ENCODE assay signal across 14 cellular contexts in genomic region chr12:16474801-16475200, GRCh38.
DNase-seq lines count a peak whose midpoint lies in the region; ATAC-seq and TF ChIP-seq lines count a peak whose summit lies in the region.
"Had no signal": no experiment of that assay in that cellular context is flagged by ENCODE, and none has a peak within 500 bp of the region (broad histone marks: within the 10 kb centered on the region; RNA-seq: fewer than 3 reads in every experiment).

No MANE protein-coding gene starts in this region.

- H3K4me3 ChIP-seq in left ventricle myocardium inferior, result no peak overlapping the region
- no peak overlapping the region for H3K4me3 ChIP-seq in left lung
- H3K4me3 ChIP-seq: GM12878, GM23248 had no signal

- H3K9me3 ChIP-seq in left ventricle myocardium inferior (replicated peaks) (no peaks in the 10 kb centered on the region), left lung (no peaks in the 10 kb centered on the region)
- H3K9me3 ChIP-seq: Caco-2 had no signal

- DNase-seq in DMS79 treated with DMSO at 0.1 percent for 48 hours (lab: John Stamatoyannopoulos, UW) (peak; percentile 36), DMS79 (lab: John Stamatoyannopoulos, UW) (no peak), left ventricle myocardium superior (no peak), left ventricle myocardium inferior (no peak), left lung (no peak)
- DNase-seq: Caco-2; CD8-positive, alpha-beta T cell; DMS53; GM23248; IMR-90 had no signal

- no peaks in the 10 kb centered on the region for H3K36me3 ChIP-seq in left ventricle myocardium inferior
- H3K36me3 ChIP-seq in left lung, result no peaks in the 10 kb centered on the region

- no peaks in the 10 kb centered on the region for H3K27me3 ChIP-seq in left ventricle myocardium inferior (ENCODE audit: low read depth)
- H3K27me3 ChIP-seq in left lung, result no peaks in the 10 kb centered on the region

- intact Hi-C loops in left ventricle myocardium superior (cut with micrococcal nuclease) (no loop called here), left ventricle myocardium inferior (cut with micrococcal nuclease) (no loop called here), left lung (cut with DNase I) (no loop called here)

- TF ChIP-seq CTCF in left ventricle myocardium inferior (IDR thresholded peaks at IDR 0.05; ENCODE audit: borderline replicate concordance) (no peak), left lung (IDR thresholded peaks at IDR 0.05) (no peak)

- H3K4me1 ChIP-seq in left ventricle myocardium inferior, result no peaks in the 10 kb centered on the region
- peaks cover 0 to 4% of the 10 kb centered on the region in 2 donors for H3K4me1 ChIP-seq in left lung
- H3K4me1 ChIP-seq: Caco-2 had no signal

- peak; percentile 11 for ATAC-seq in left ventricle myocardium superior
- peak; percentile 20 for ATAC-seq in left lung
- no peak for ATAC-seq in HG03025 (IDR thresholded peaks at IDR 0.05; ENCODE audit: low FRiP score, unreplicated experiment)
- no peak for ATAC-seq in HG03280 (IDR thresholded peaks at IDR 0.05; ENCODE audit: unreplicated experiment)
- ATAC-seq: CD8-positive, alpha-beta T cell; GM12878 had no signal

- H3K27ac ChIP-seq in left ventricle myocardium inferior (replicated peaks) (no peak overlapping the region), left lung (peak overlapping the region in 1 of 2 donors; percentile 63)
- H3K27ac ChIP-seq: 22Rv1, GM23248 had no signal

Comparison
In these comparisons a context has a peak if more than half of its experiments do, and no peak if none do; other contexts are left out.
1. ATAC-seq: peak in left ventricle myocardium superior (single experiment) and left lung (single experiment); none in HG03025 (single experiment) and HG03280 (single experiment).